Comparison of ENCODE assay signal across 8 cellular contexts in the genomic region with DNA sequence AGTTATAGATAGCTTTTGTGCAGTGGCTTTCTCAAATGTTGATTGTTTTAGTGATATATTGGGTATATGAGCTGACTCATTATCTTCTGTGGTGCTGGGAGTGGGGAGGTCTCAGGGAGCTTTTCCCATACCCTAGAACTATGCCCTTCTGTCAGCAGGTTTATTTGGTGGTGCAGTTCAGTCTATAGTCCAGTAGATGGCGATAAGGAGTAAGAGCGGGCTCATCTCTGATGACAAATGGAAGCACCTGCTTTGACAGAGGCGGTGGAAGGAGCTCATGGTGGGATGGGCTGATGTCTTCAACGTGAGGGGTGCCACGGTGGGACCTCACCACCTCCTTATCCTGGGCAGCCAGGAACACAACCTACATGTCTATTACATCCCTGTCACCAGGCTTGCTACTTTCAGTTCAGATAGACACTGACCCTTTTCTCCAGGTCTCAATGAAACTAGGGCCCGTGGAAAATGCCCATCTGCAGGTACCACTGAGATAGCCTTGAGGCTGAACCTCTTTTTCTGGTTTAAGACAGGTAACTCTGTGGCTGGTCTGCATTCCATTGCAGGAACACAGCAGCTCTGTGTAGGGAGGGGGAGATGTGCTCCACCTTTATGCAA. TPM values are rescaled to one million over a fixed set of nuclear protein-coding genes. Genes with fewer than 3 reads are reported as not detected.
DNase-seq lines count a peak whose midpoint lies in the region; ATAC-seq and TF ChIP-seq lines count a peak whose summit lies in the region.

No MANE protein-coding gene starts in this region.

- H3K9ac ChIP-seq in smooth muscle cell (ENCODE audit: low read depth), result no peak overlapping the region

- H3K27ac Mint-ChIP-seq in activated T-cell treated with anti-CD3 and anti-CD28 coated beads, Interleukin-2, amount 50 U/mL, for 72 hours, result no peak overlapping the region

- H3K27ac ChIP-seq in smooth muscle cell (ENCODE audit: low read depth), result no peak overlapping the region

- no peaks in the 10 kb centered on the region for H3K9me3 Mint-ChIP-seq in activated T-cell treated with anti-CD3 and anti-CD28 coated beads, Interleukin-2, amount 50 U/mL, for 72 hours

- H3K4me3 ChIP-seq in smooth muscle cell, result no peak overlapping the region

- no peaks in the 10 kb centered on the region for H3F3A ChIP-seq in smooth muscle cell (ENCODE audit: low read depth)

- no peaks in the 10 kb centered on the region for H3K36me3 ChIP-seq in smooth muscle cell (ENCODE audit: low read depth)

- DNase-seq in COR-L47 (lab: John Stamatoyannopoulos, UW), result peak; percentile 14
- peak; percentile 45 for DNase-seq in NCI-H748 (lab: John Stamatoyannopoulos, UW; ENCODE audit: unreplicated experiment)
- peak; percentile 29 to 50 for DNase-seq in activated T-cell treated with anti-CD3 and anti-CD28 coated beads, Interleukin-2, amount 50 U/mL, for 72 hours
- peak; percentile 46 for DNase-seq in glomerular visceral epithelial cell (ENCODE audit: extremely low spot score)
- no peak for DNase-seq in smooth muscle cell (lab: John Stamatoyannopoulos, UW; ENCODE audit: unreplicated experiment)
- no peak for DNase-seq in mesenteric fat pad (ENCODE audit: low spot score)

- no peaks in the 10 kb centered on the region for H3K4me1 Mint-ChIP-seq in activated T-cell treated with anti-CD3 and anti-CD28 coated beads, Interleukin-2, amount 50 U/mL, for 72 hours (ENCODE audit: low read depth)

- ATAC-seq in GM18909 (IDR thresholded peaks at IDR 0.05; ENCODE audit: poor library complexity, unreplicated experiment) (peak; percentile 78), HG03196 (IDR thresholded peaks at IDR 0.05; ENCODE audit: unreplicated experiment) (peak; percentile 84)
- ATAC-seq in activated T-cell treated with anti-CD3 and anti-CD28 coated beads, Interleukin-2, amount 50 U/mL, for 72 hours (replicated peaks in 1 of 2), result peak; percentile 72 to 79

- 17% methylated on average over 6 of the region's 6 CpGs for WGBS in smooth muscle cell (ENCODE audit: low lambda C conversion rate)

- peak; percentile 88 for TF ChIP-seq CTCF in smooth muscle cell (IDR thresholded peaks at IDR 0.05; ENCODE audit: borderline replicate concordance, insufficient read depth, poor library complexity, severe bottlenecking)

- no peaks in the 10 kb centered on the region for H3K27me3 ChIP-seq in smooth muscle cell (ENCODE audit: low read depth)

- no peak overlapping the region for H3K4me2 ChIP-seq in smooth muscle cell

- no peak overlapping the region for H3K4me3 Mint-ChIP-seq in activated T-cell treated with anti-CD3 and anti-CD28 coated beads, Interleukin-2, amount 50 U/mL, for 72 hours

- peaks cover 26% of the 10 kb centered on the region for H3K27me3 Mint-ChIP-seq in activated T-cell treated with anti-CD3 and anti-CD28 coated beads, Interleukin-2, amount 50 U/mL, for 72 hours (ENCODE audit: low read depth)

- H3K36me3 Mint-ChIP-seq in activated T-cell treated with anti-CD3 and anti-CD28 coated beads, Interleukin-2, amount 50 U/mL, for 72 hours (ENCODE audit: insufficient read depth in 2 of 2), result no peaks in the 10 kb centered on the region

- no peaks in the 10 kb centered on the region for H4K20me1 ChIP-seq in smooth muscle cell (ENCODE audit: low read depth)

- no peaks in the 10 kb centered on the region for H3K79me2 ChIP-seq in smooth muscle cell (ENCODE audit: low read depth)

- no peaks in the 10 kb centered on the region for H3K9me3 ChIP-seq in smooth muscle cell (replicated peaks; ENCODE audit: low read depth)

- H3K4me1 ChIP-seq in smooth muscle cell (ENCODE audit: low read depth), result no peaks in the 10 kb centered on the region

- H2AFZ ChIP-seq in smooth muscle cell (ENCODE audit: low read depth), result no peak overlapping the region

RNA-seq across cellular contexts. Expression of gene OR6A2, which starts 13.0 kb away (rescaled TPM):
- total RNA-seq in activated T-cell treated with anti-CD3 and anti-CD28 coated beads, Interleukin-2, amount 50 U/mL, for 72 hours, result under 1 TPM in 1 of 2 donors, not detected in 1; 0.07 TPM
- total RNA-seq in smooth muscle cell, result 0.18 and 0.40 TPM in 2 replicates
- not detected in 2 replicates for polyA plus RNA-seq in smooth muscle cell
- 0.35 TPM for total RNA-seq in mesenteric fat pad

RNA-seq across cellular contexts. Expression of gene OR2AG1, which starts 29.7 kb away (rescaled TPM):
- total RNA-seq in activated T-cell treated with anti-CD3 and anti-CD28 coated beads, Interleukin-2, amount 50 U/mL, for 72 hours, result not detected
- not detected in 2 replicates for total RNA-seq in smooth muscle cell
- not detected in 2 replicates for polyA plus RNA-seq in smooth muscle cell
- total RNA-seq in mesenteric fat pad, result not detected

RNA-seq across cellular contexts. Expression of gene OR10A5, which starts 33.0 kb away (rescaled TPM):
- not detected for total RNA-seq in activated T-cell treated with anti-CD3 and anti-CD28 coated beads, Interleukin-2, amount 50 U/mL, for 72 hours
- total RNA-seq in smooth muscle cell (not detected in 2 replicates), mesenteric fat pad (not detected)
- polyA plus RNA-seq in smooth muscle cell, result 0.17 TPM in 1 of 2 replicates, not detected in the other

RNA-seq across cellular contexts. Expression of gene OR2AG2, which starts 40.7 kb away (rescaled TPM):
- under 1 TPM in 1 of 2 donors, not detected in 1; 0.19 TPM for total RNA-seq in activated T-cell treated with anti-CD3 and anti-CD28 coated beads, Interleukin-2, amount 50 U/mL, for 72 hours
- total RNA-seq in smooth muscle cell (0.13 and 0.72 TPM in 2 replicates), mesenteric fat pad (0.06 TPM)
- 0.23 TPM in 1 of 2 replicates, not detected in the other for polyA plus RNA-seq in smooth muscle cell

RNA-seq across cellular contexts. Expression of gene OR10A2, which starts 50.4 kb away (rescaled TPM):
- total RNA-seq in activated T-cell treated with anti-CD3 and anti-CD28 coated beads, Interleukin-2, amount 50 U/mL, for 72 hours, result not detected
- not detected in 2 replicates for total RNA-seq in smooth muscle cell
- polyA plus RNA-seq in smooth muscle cell, result 0.06 TPM in 1 of 2 replicates, not detected in the other
- not detected for total RNA-seq in mesenteric fat pad

Comparison
In these comparisons a context has a peak if more than half of its experiments do, and no peak if none do; other contexts are left out.
1. DNase-seq: peak in COR-L47 (single experiment), NCI-H748 (single experiment), activated T-cell treated with anti-CD3 and anti-CD28 coated beads, Interleukin-2, amount 50 U/mL, for 72 hours (2 of 2) and glomerular visceral epithelial cell (single experiment); none in smooth muscle cell (single experiment) and mesenteric fat pad (single experiment).
2. Peak in every context shown above with its lines, with median percentiles within 50 percentile points of each other: ATAC-seq.